ENCODE assay signal across 8 cellular contexts in the genomic region with DNA sequence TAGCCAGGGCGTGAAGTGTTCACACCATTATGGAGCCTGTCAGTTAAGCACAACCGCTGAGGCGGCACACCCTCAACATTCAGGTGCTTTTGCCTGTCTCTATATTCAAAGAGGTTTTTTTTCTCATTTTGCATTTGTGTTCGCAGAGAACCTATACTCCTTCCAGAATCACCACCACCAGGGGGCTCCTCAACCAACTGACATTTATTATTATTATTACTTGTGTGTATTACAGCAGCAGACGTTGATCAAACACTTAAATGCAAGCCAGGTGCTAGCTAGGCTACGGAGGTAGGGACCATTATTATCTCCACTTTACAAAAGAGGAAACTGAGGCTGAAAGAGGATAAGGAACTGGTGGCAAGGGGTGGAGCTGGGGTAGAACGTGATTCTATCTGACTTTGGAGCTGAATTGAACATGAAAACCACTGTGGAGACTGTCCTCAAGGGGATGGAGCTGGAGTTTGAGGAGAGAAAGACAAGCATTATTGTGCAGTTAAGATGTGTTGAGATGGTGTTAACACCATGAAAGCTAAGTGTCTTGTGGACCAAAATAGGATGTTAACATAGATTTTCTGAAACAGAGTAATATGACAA.
DNase-seq lines count a peak whose midpoint lies in the region; ATAC-seq and TF ChIP-seq lines count a peak whose summit lies in the region.

No MANE protein-coding gene starts in this region.

- TF ChIP-seq POLR2A in heart left ventricle (IDR thresholded peaks at IDR 0.05), result no peak

- H3K27me3 ChIP-seq in heart left ventricle, result no peaks in the 10 kb centered on the region

- H3K27me3 Mint-ChIP-seq in activated T-cell treated with anti-CD3 and anti-CD28 coated beads, Interleukin-2, amount 50 U/mL, for 72 hours (ENCODE audit: low read depth), result no peaks in the 10 kb centered on the region

- peaks cover 0 to 1% of the 10 kb centered on the region in 2 donors for H3K9me3 Mint-ChIP-seq in activated T-cell treated with anti-CD3 and anti-CD28 coated beads, Interleukin-2, amount 50 U/mL, for 72 hours

- no peak overlapping the region for H3K27ac Mint-ChIP-seq in activated T-cell treated with anti-CD3 and anti-CD28 coated beads, Interleukin-2, amount 50 U/mL, for 72 hours

- H3K36me3 Mint-ChIP-seq in activated T-cell treated with anti-CD3 and anti-CD28 coated beads, Interleukin-2, amount 50 U/mL, for 72 hours (ENCODE audit: insufficient read depth in 2 of 2), result no peaks in the 10 kb centered on the region

- H3K4me3 Mint-ChIP-seq in activated T-cell treated with anti-CD3 and anti-CD28 coated beads, Interleukin-2, amount 50 U/mL, for 72 hours, result no peak overlapping the region

- WGBS in heart left ventricle, 4 donors, result 55 to 72% (median 65%) methylated on average over 7 of the region's 7 CpGs

- H3K4me1 Mint-ChIP-seq in activated T-cell treated with anti-CD3 and anti-CD28 coated beads, Interleukin-2, amount 50 U/mL, for 72 hours (ENCODE audit: low read depth), result no peaks in the 10 kb centered on the region

- H3K4me3 ChIP-seq in heart left ventricle, result no peak overlapping the region

- TF ChIP-seq CTCF in heart left ventricle (IDR thresholded peaks at IDR 0.05), result peak; percentile 20 to 61 (median 42)

- H3K4me1 ChIP-seq in heart left ventricle, result no peaks in the 10 kb centered on the region

- H3K9me3 ChIP-seq in heart left ventricle, result no peaks in the 10 kb centered on the region

- no peaks in the 10 kb centered on the region for H3K36me3 ChIP-seq in heart left ventricle

- ATAC-seq in heart left ventricle, result no peak
- ATAC-seq in activated T-cell treated with anti-CD3 and anti-CD28 coated beads, Interleukin-2, amount 50 U/mL, for 72 hours (replicated peaks in 1 of 2), result no peak
- ATAC-seq in HG02759 (IDR thresholded peaks at IDR 0.05; ENCODE audit: unreplicated experiment), result no peak

- H3K27ac ChIP-seq in heart left ventricle, result no peak overlapping the region

- intact Hi-C loops in heart left ventricle (cut with DNase I), result loop anchor here in 2 of 10 donors (5.0 to 10.0 kb wide), 3 partner anchors 522 to 1305 kb away; no protein-coding TSS in a partner anchor
- intact Hi-C loops in cardiac septum (cut with DNase I), result no loop called here

- DNase-seq in heart left ventricle (peak in 1 of 5 donors; percentile 11), cardiac septum (ENCODE audit: low spot score) (no peak), RPMI7951 (ENCODE audit: low read depth) (peak; percentile 26), fibroblast of peridontal ligament (ENCODE audit: extremely low read depth) (peak; percentile 40), T1000 (lab: John Stamatoyannopoulos, UW) (no peak)
- DNase-seq in stimulated activated CD4-positive, alpha-beta T cell treated with anti-CD3 and anti-CD28 coated beads, Interleukin-2, amount 100 ng/mL, for 24 hours, result peak; percentile 27
- no peak for DNase-seq in activated T-cell treated with anti-CD3 and anti-CD28 coated beads, Interleukin-2, amount 50 U/mL, for 72 hours

Comparison
In these comparisons a context has a peak if more than half of its experiments do, and no peak if none do; other contexts are left out.
1. DNase-seq: peak in RPMI7951 (single experiment), fibroblast of peridontal ligament (single experiment) and stimulated activated CD4-positive, alpha-beta T cell treated with anti-CD3 and anti-CD28 coated beads, Interleukin-2, amount 100 ng/mL, for 24 hours (2 of 2); none in cardiac septum (single experiment), activated T-cell treated with anti-CD3 and anti-CD28 coated beads, Interleukin-2, amount 50 U/mL, for 72 hours (0 of 2) and T1000 (single experiment).